13 cellular contexts compared by ENCODE assay signal in genomic region chr17:14307560-14308024, GRCh38. TPM values are rescaled to one million over a fixed set of nuclear protein-coding genes. Genes with fewer than 3 reads are reported as not detected.
DNase-seq lines count a peak whose midpoint lies in the region; ATAC-seq and TF ChIP-seq lines count a peak whose summit lies in the region.
"Had no signal": no experiment of that assay in that cellular context is flagged by ENCODE, and none has a peak within 500 bp of the region (broad histone marks: within the 10 kb centered on the region; RNA-seq: fewer than 3 reads in every experiment).

No MANE protein-coding gene starts in this region.

- CTCF ChIA-PET in activated CD8-positive, alpha-beta T cell treated with anti-CD3 and anti-CD28 coated beads for 36 hours (lab: Charles Lee), result interaction anchor here (2.1 kb wide), 1 partner anchor 11 kb away, joined by 6 read pairs; no protein-coding TSS in a partner anchor
- CTCF ChIA-PET in activated CD8-positive, alpha-beta T cell treated with anti-CD3 and anti-CD28 coated beads, Interleukin-2, amount 10 ng/mL, durations not matched to agents 7 days and 5 days (lab: Charles Lee), result no interaction called here

- H3F3A ChIP-seq in smooth muscle cell (ENCODE audit: low read depth), result peaks cover 4% of the 10 kb centered on the region

- 33% methylated on average over 5 of the region's 5 CpGs for WGBS in smooth muscle cell (ENCODE audit: low lambda C conversion rate)

- no peaks in the 10 kb centered on the region for H3K27me3 Mint-ChIP-seq in activated CD8-positive, alpha-beta T cell treated with anti-CD3 and anti-CD28 coated beads for 36 hours
- H3K27me3 Mint-ChIP-seq in activated CD8-positive, alpha-beta T cell treated with anti-CD3 and anti-CD28 coated beads, Interleukin-2, amount 10 ng/mL, durations not matched to agents 7 days and 5 days (ENCODE audit: low read depth), result no peaks in the 10 kb centered on the region
- no peaks in the 10 kb centered on the region for H3K27me3 Mint-ChIP-seq in T-helper 17 cell

- POLR2A ChIA-PET in activated CD8-positive, alpha-beta T cell treated with anti-CD3 and anti-CD28 coated beads for 36 hours (lab: Charles Lee), result no interaction called here
- POLR2A ChIA-PET in activated CD8-positive, alpha-beta T cell treated with anti-CD3 and anti-CD28 coated beads, Interleukin-2, amount 10 ng/mL, durations not matched to agents 7 days and 5 days (lab: Charles Lee), result interaction anchor here (1.1 kb wide), 1 partner anchor 121 kb away, joined by 4 read pairs; no protein-coding TSS in a partner anchor

- H3K27ac ChIP-seq in smooth muscle cell (ENCODE audit: low read depth), result peak overlapping the region; percentile 77

- H3K36me3 ChIP-seq in smooth muscle cell (ENCODE audit: low read depth), result no peaks in the 10 kb centered on the region
- H3K36me3 ChIP-seq: BE2C had no signal

- peaks cover 13% of the 10 kb centered on the region for H3K36me3 Mint-ChIP-seq in activated CD8-positive, alpha-beta T cell treated with anti-CD3 and anti-CD28 coated beads for 36 hours (ENCODE audit: low read depth)
- peaks cover 19% of the 10 kb centered on the region for H3K36me3 Mint-ChIP-seq in activated CD8-positive, alpha-beta T cell treated with anti-CD3 and anti-CD28 coated beads, Interleukin-2, amount 10 ng/mL, durations not matched to agents 7 days and 5 days (ENCODE audit: low read depth)
- H3K36me3 Mint-ChIP-seq in T-helper 17 cell (ENCODE audit: low read depth), result peaks cover 5% of the 10 kb centered on the region

- H3K79me2 ChIP-seq in smooth muscle cell (ENCODE audit: low read depth), result peaks cover 81% of the 10 kb centered on the region

- H3K9me3 ChIP-seq in T-helper 17 cell (ENCODE audit: control insufficient read depth, low read length, poor library complexity, severe bottlenecking), result no peaks in the 10 kb centered on the region
- H3K9me3 ChIP-seq in smooth muscle cell (replicated peaks; ENCODE audit: low read depth), result no peaks in the 10 kb centered on the region
- H3K9me3 ChIP-seq: BE2C had no signal

- peaks cover 76% of the 10 kb centered on the region for H3K4me1 Mint-ChIP-seq in activated CD8-positive, alpha-beta T cell treated with anti-CD3 and anti-CD28 coated beads for 36 hours (ENCODE audit: low read depth)
- peaks cover 62% of the 10 kb centered on the region for H3K4me1 Mint-ChIP-seq in activated CD8-positive, alpha-beta T cell treated with anti-CD3 and anti-CD28 coated beads, Interleukin-2, amount 10 ng/mL, durations not matched to agents 7 days and 5 days (ENCODE audit: low read depth)
- peaks cover 46% of the 10 kb centered on the region for H3K4me1 Mint-ChIP-seq in T-helper 17 cell

- peak overlapping the region; percentile 56 for H3K9ac ChIP-seq in smooth muscle cell (ENCODE audit: low read depth)

- DNase-seq in activated CD8-positive, alpha-beta T cell treated with anti-CD3 and anti-CD28 coated beads for 36 hours, result peak; percentile 52
- DNase-seq in activated CD8-positive, alpha-beta T cell treated with anti-CD3 and anti-CD28 coated beads, Interleukin-2, amount 10 ng/mL, durations not matched to agents 7 days and 5 days, result no peak
- DNase-seq in T-helper 17 cell (no peak), fibroblast of the conjunctiva (ENCODE audit: low read depth) (peak; percentile 66), smooth muscle cell (lab: John Stamatoyannopoulos, UW; ENCODE audit: unreplicated experiment) (no peak), RPMI8226 (no peak)
- DNase-seq: activated CD8-positive, alpha-beta memory T cell treated with anti-CD3 and anti-CD28 coated beads, Interleukin-2, amount 50 U/mL, for 48 hours; BE2C; effector CD8-positive, alpha-beta T cell; kidney; NCI-H187 had no signal

- H3K9me3 Mint-ChIP-seq in activated CD8-positive, alpha-beta T cell treated with anti-CD3 and anti-CD28 coated beads for 36 hours, result no peaks in the 10 kb centered on the region
- H3K9me3 Mint-ChIP-seq in activated CD8-positive, alpha-beta T cell treated with anti-CD3 and anti-CD28 coated beads, Interleukin-2, amount 10 ng/mL, durations not matched to agents 7 days and 5 days (ENCODE audit: insufficient read depth), result no peaks in the 10 kb centered on the region

- H3K4me2 ChIP-seq in smooth muscle cell, result peak overlapping the region; percentile 88

- H3K27me3 ChIP-seq in smooth muscle cell (ENCODE audit: low read depth), result no peaks in the 10 kb centered on the region

- H3K4me1 ChIP-seq in smooth muscle cell (ENCODE audit: low read depth), result peaks cover 49% of the 10 kb centered on the region
- H3K4me1 ChIP-seq: BE2C had no signal

- peak overlapping the region; percentile 51 for H2AFZ ChIP-seq in smooth muscle cell (ENCODE audit: low read depth)

- peaks cover 70% of the 10 kb centered on the region for H4K20me1 ChIP-seq in smooth muscle cell (ENCODE audit: low read depth)

- TF ChIP-seq CTCF in activated CD8-positive, alpha-beta T cell treated with anti-CD3 and anti-CD28 coated beads for 36 hours (IDR thresholded peaks at IDR 0.05), result no peak
- TF ChIP-seq CTCF in smooth muscle cell (IDR thresholded peaks at IDR 0.05; ENCODE audit: borderline replicate concordance, insufficient read depth, poor library complexity, severe bottlenecking), result no peak

- peak overlapping the region; percentile 52 for H3K4me3 Mint-ChIP-seq in activated CD8-positive, alpha-beta T cell treated with anti-CD3 and anti-CD28 coated beads for 36 hours
- H3K4me3 Mint-ChIP-seq in activated CD8-positive, alpha-beta T cell treated with anti-CD3 and anti-CD28 coated beads, Interleukin-2, amount 10 ng/mL, durations not matched to agents 7 days and 5 days, result no peak overlapping the region
- peak overlapping the region; percentile 39 for H3K4me3 Mint-ChIP-seq in T-helper 17 cell

- intact Hi-C loops in activated CD8-positive, alpha-beta T cell treated with anti-CD3 and anti-CD28 coated beads for 36 hours (cut with micrococcal nuclease), result no loop called here

- peak overlapping the region; percentile 7 for H3K4me3 ChIP-seq in smooth muscle cell

- peak overlapping the region; percentile 55 for H3K27ac Mint-ChIP-seq in activated CD8-positive, alpha-beta T cell treated with anti-CD3 and anti-CD28 coated beads for 36 hours
- no peak overlapping the region for H3K27ac Mint-ChIP-seq in activated CD8-positive, alpha-beta T cell treated with anti-CD3 and anti-CD28 coated beads, Interleukin-2, amount 10 ng/mL, durations not matched to agents 7 days and 5 days
- no peak overlapping the region for H3K27ac Mint-ChIP-seq in T-helper 17 cell

- ATAC-seq in activated CD8-positive, alpha-beta T cell treated with anti-CD3 and anti-CD28 coated beads for 36 hours, result no peak
- no peak for ATAC-seq in activated CD8-positive, alpha-beta T cell treated with anti-CD3 and anti-CD28 coated beads, Interleukin-2, amount 10 ng/mL, durations not matched to agents 7 days and 5 days
- ATAC-seq in T-helper 17 cell, result no peak
- ATAC-seq in HG02571 (IDR thresholded peaks at IDR 0.05; ENCODE audit: unreplicated experiment), result no peak
- ATAC-seq in HG03159 (IDR thresholded peaks at IDR 0.05; ENCODE audit: unreplicated experiment), result no peak

RNA-seq across cellular contexts. Expression of gene HS3ST3B1, which starts 6.7 kb away (rescaled TPM):
- total RNA-seq in activated CD8-positive, alpha-beta T cell treated with anti-CD3 and anti-CD28 coated beads for 36 hours, result 1 to 10 TPM; 4.9 to 5.1 TPM
- 10 to 100 TPM in 1 of 2 experiments, 1 to 10 TPM in 1; 9.9 to 10.3 TPM for total RNA-seq in activated CD8-positive, alpha-beta T cell treated with anti-CD3 and anti-CD28 coated beads, Interleukin-2, amount 10 ng/mL, durations not matched to agents 7 days and 5 days
- total RNA-seq in T-helper 17 cell, result 10 to 100 TPM; 13.5 to 15.4 TPM
- total RNA-seq in smooth muscle cell, result 17.3 and 20.6 TPM in 2 replicates
- 11.3 and 13.2 TPM in 2 replicates for polyA plus RNA-seq in smooth muscle cell

Comparison
In these comparisons a context has a peak if more than half of its experiments do, and no peak if none do; other contexts are left out.
1. DNase-seq: peak in activated CD8-positive, alpha-beta T cell treated with anti-CD3 and anti-CD28 coated beads for 36 hours (single experiment) and fibroblast of the conjunctiva (single experiment); none in activated CD8-positive, alpha-beta T cell treated with anti-CD3 and anti-CD28 coated beads, Interleukin-2, amount 10 ng/mL, durations not matched to agents 7 days and 5 days (single experiment), T-helper 17 cell (0 of 3), smooth muscle cell (single experiment) and RPMI8226 (single experiment).